In the genomic region with DNA sequence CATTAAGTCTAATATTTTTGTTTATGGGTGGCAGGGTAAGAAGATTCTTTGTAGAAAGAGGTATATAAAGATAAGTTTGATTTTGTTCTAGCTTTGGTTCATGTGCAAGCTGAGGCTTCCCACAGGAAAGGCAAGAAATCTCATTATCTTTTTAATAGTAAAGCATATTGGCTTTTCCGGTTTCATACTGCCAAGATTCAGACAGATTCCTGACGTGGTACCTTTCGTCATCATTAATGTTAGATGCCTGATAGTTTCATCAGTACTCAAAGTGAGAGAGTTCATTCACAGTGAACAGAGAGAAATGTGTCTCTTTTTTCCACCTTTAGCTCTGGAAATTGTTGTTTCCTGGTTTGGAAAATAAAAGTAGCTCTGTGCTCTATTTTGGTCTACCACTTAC, we compare ENCODE assay signal across 26 cellular contexts. TPM values are rescaled to one million over a fixed set of nuclear protein-coding genes. Genes with fewer than 3 reads are reported as not detected.
DNase-seq lines count a peak whose midpoint lies in the region; ATAC-seq and TF ChIP-seq lines count a peak whose summit lies in the region.
"Had no signal": no experiment of that assay in that cellular context is flagged by ENCODE, and none has a peak within 500 bp of the region (broad histone marks: within the 10 kb centered on the region; RNA-seq: fewer than 3 reads in every experiment).

No MANE protein-coding gene starts in this region.

- WGBS in gastroesophageal sphincter (ENCODE audit: low coverage in 1 of 2), 2 donors = 30 to 38% methylated on average over 3 of the region's 3 CpGs

- H3K27me3 ChIP-seq in gastroesophageal sphincter = no peaks in the 10 kb centered on the region
- no peaks in the 10 kb centered on the region for H3K27me3 ChIP-seq in gastrocnemius medialis
- H3K27me3 ChIP-seq: MG63 had no signal

- peaks cover 99% of the 10 kb centered on the region for H3K36me3 Mint-ChIP-seq in Calu3 (ENCODE audit: insufficient read depth, unreplicated experiment)
- peaks cover 94% of the 10 kb centered on the region for H3K36me3 Mint-ChIP-seq in HFFc6 (ENCODE audit: low read depth)

- no TSS peak for BruUV-seq in Calu3 (replicated peaks; lab: Mats Ljungman, UMichigan)

- TF ChIP-seq CTCF in Calu3 (IDR thresholded peaks at IDR 0.05; ENCODE audit: unreplicated experiment) = no peak
- TF ChIP-seq CTCF in HFFc6 (IDR thresholded peaks at IDR 0.05) = no peak
- no peak for TF ChIP-seq CTCF in gastroesophageal sphincter (IDR thresholded peaks at IDR 0.05)
- no peak for TF ChIP-seq CTCF in gastrocnemius medialis (IDR thresholded peaks at IDR 0.05 in 4 of 5, conservative IDR thresholded peaks at IDR 0.05 in 1 of 5)

- H3K27ac ChIP-seq in gastroesophageal sphincter = peak overlapping the region; percentile 14 to 98 (median 88)
- H3K27ac ChIP-seq in gastrocnemius medialis = peak overlapping the region in 3 of 4 donors; percentile 28 to 94 (median 39)
- H3K27ac ChIP-seq: prostate gland had no signal

- peaks cover 9 to 100% (median 28%) of the 10 kb centered on the region in 3 donors for H3K4me1 ChIP-seq in gastroesophageal sphincter
- peaks cover 19 to 41% of the 10 kb centered on the region in 2 donors for H3K4me1 ChIP-seq in gastrocnemius medialis

- H3K27ac Mint-ChIP-seq in Calu3 (ENCODE audit: unreplicated experiment) (peak overlapping the region; percentile 14), HFFc6 (peak overlapping the region; percentile 88)
- H3K27ac Mint-ChIP-seq: activated CD4-positive, alpha-beta memory T cell treated with anti-CD3 and anti-CD28 coated beads, Interleukin-2, amount 10 ng/mL, durations not matched to agents 7 days and 5 days; activated T-helper 17 cell treated with anti-CD3 and anti-CD28 coated beads, Interleukin-2, amount 50 U/mL, for 72 hours; mesothelial cell of epicardium had no signal

- no peak for TF ChIP-seq EP300 in gastroesophageal sphincter (IDR thresholded peaks at IDR 0.05)

- ATAC-seq in gastroesophageal sphincter (no peak), gastrocnemius medialis (no peak)
- ATAC-seq: activated T-helper 17 cell treated with anti-CD3 and anti-CD28 coated beads, Interleukin-2, amount 50 U/mL, for 72 hours; PC-3 had no signal

- H3K4me1 Mint-ChIP-seq in Calu3 (ENCODE audit: low read depth, unreplicated experiment) = peaks cover 22% of the 10 kb centered on the region
- H3K4me1 Mint-ChIP-seq in HFFc6 (ENCODE audit: low read depth) = peaks cover 96% of the 10 kb centered on the region
- H3K4me1 Mint-ChIP-seq: activated T-helper 17 cell treated with anti-CD3 and anti-CD28 coated beads, Interleukin-2, amount 50 U/mL, for 72 hours; naive B cell had no signal

- H3K9me3 ChIP-seq in gastroesophageal sphincter (no peaks in the 10 kb centered on the region), gastrocnemius medialis (no peaks in the 10 kb centered on the region)
- H3K9me3 ChIP-seq: HAP-1, MG63, prostate gland had no signal

- CTCF ChIA-PET in Calu3 (lab: Charles Lee) = no interaction called here

- H3K9me3 Mint-ChIP-seq in Calu3 (ENCODE audit: low read depth, unreplicated experiment) = no peaks in the 10 kb centered on the region
- peaks cover 17% of the 10 kb centered on the region for H3K9me3 Mint-ChIP-seq in HFFc6
- H3K9me3 Mint-ChIP-seq: activated CD4-positive, alpha-beta memory T cell treated with anti-CD3 and anti-CD28 coated beads, Interleukin-2, amount 10 ng/mL, durations not matched to agents 7 days and 5 days; activated T-helper 17 cell treated with anti-CD3 and anti-CD28 coated beads, Interleukin-2, amount 50 U/mL, for 72 hours; mesothelial cell of epicardium; naive B cell had no signal

- intact Hi-C loops in Calu3 (cut with micrococcal nuclease; ENCODE audit: unreplicated experiment) = no loop called here
- intact Hi-C loops in gastrocnemius medialis (cut with DNase I; ENCODE audit: low total_unique reads) = no loop called here

- TF ChIP-seq POLR2A in gastroesophageal sphincter (IDR thresholded peaks at IDR 0.05) (no peak), gastrocnemius medialis (IDR thresholded peaks at IDR 0.05) (no peak)

- H3K36me3 ChIP-seq in gastroesophageal sphincter = peaks cover 41 to 89% of the 10 kb centered on the region in 2 donors
- H3K36me3 ChIP-seq in gastrocnemius medialis = peaks cover 0 to 70% of the 10 kb centered on the region in 2 donors

- H3K27me3 Mint-ChIP-seq in Calu3 (ENCODE audit: unreplicated experiment) (no peaks in the 10 kb centered on the region), HFFc6 (ENCODE audit: insufficient read depth) (peaks cover 41% of the 10 kb centered on the region)
- H3K27me3 Mint-ChIP-seq: activated CD4-positive, alpha-beta memory T cell treated with anti-CD3 and anti-CD28 coated beads, Interleukin-2, amount 10 ng/mL, durations not matched to agents 7 days and 5 days; activated T-helper 17 cell treated with anti-CD3 and anti-CD28 coated beads, Interleukin-2, amount 50 U/mL, for 72 hours; naive B cell had no signal

- no peak for DNase-seq in Calu3
- no peak for DNase-seq in HFFc6
- DNase-seq in gastrocnemius medialis = no peak
- no peak for DNase-seq in activated CD4-positive, CD25-positive, alpha-beta regulatory T cell (lab: John Stamatoyannopoulos, UW)
- no peak for DNase-seq in stimulated activated CD4-positive, alpha-beta T cell treated with anti-CD3 and anti-CD28 coated beads, Interleukin-15, amount 100 ng/mL, for 24 hours
- DNase-seq in AG20443 (ENCODE audit: low spot score) = no peak
- DNase-seq: activated CD4-positive, alpha-beta memory T cell treated with anti-CD3 and anti-CD28 coated beads, Interleukin-2, amount 10 ng/mL, durations not matched to agents 7 days and 5 days; activated CD8-positive, alpha-beta memory T cell treated with anti-CD3 and anti-CD28 coated beads, Interleukin-2, amount 50 U/mL, for 48 hours; activated naive CD4-positive, alpha-beta T cell treated with anti-CD3 and anti-CD28 coated beads, Interleukin-2, amount 50 U/mL, for 16 hours; COR-L47; DMS53; effector CD8-positive, alpha-beta T cell; glutamatergic neuron; KG1; MG63; naive B cell; NCI-H2029; NCI-H524; PC-3; stimulated activated naive CD4-positive, alpha-beta T cell had no signal

- in situ Hi-C loops in gastrocnemius medialis (cut with MboI; ENCODE audit: low sequenced_read_pairs in 4 of 4) = loop anchor here in 1 of 4 donors (5.0 kb wide), 1 partner anchor 33 kb away; no protein-coding TSS in a partner anchor

- H3K4me3 Mint-ChIP-seq in Calu3 (ENCODE audit: low read depth, unreplicated experiment) = no peak overlapping the region
- H3K4me3 Mint-ChIP-seq in HFFc6 = no peak overlapping the region; the same call in 1 of the 2 replicates
- H3K4me3 Mint-ChIP-seq: activated CD4-positive, alpha-beta memory T cell treated with anti-CD3 and anti-CD28 coated beads, Interleukin-2, amount 10 ng/mL, durations not matched to agents 7 days and 5 days; activated T-helper 17 cell treated with anti-CD3 and anti-CD28 coated beads, Interleukin-2, amount 50 U/mL, for 72 hours; mesothelial cell of epicardium; naive B cell had no signal

- no peak overlapping the region for H3K4me3 ChIP-seq in gastroesophageal sphincter
- H3K4me3 ChIP-seq in gastrocnemius medialis = no peak overlapping the region
- H3K4me3 ChIP-seq: coronary artery, HAP-1, MG63, prostate gland had no signal

RNA-seq across cellular contexts. Expression of gene TPM1, which starts 16.5 kb away (rescaled TPM):
- 691 and 1,158 TPM in 2 replicates for total RNA-seq in Calu3 (2022)
- 1,000 to 10,000 TPM; 1,264 to 1,620 (median 1,342) TPM for total RNA-seq in HFFc6 (2021; fragmentation: NEBNext Ultra II Directional; extraction: Animal tissue kit (Norgen Biotek cat#: 25700))
- total RNA-seq in gastroesophageal sphincter = 1,000 to 10,000 TPM; 3,599 to 7,152 (median 6,397) TPM
- total RNA-seq in gastrocnemius medialis = 1,000 to 10,000 TPM in 1 of 4 donors, 100 to 1,000 TPM in 3; 656 to 1,383 (median 909) TPM
